In genomic region chr7:99562832-99563231, GRCh38 we compare ENCODE assay signal across 9 cellular contexts. TPM values are rescaled to one million over a fixed set of nuclear protein-coding genes. Genes with fewer than 3 reads are reported as not detected.
A peak's percentile ranks its signal among the peaks of the same experiment; 100 is the strongest.
DNase-seq lines count a peak whose midpoint lies in the region; ATAC-seq and TF ChIP-seq lines count a peak whose summit lies in the region.
"Had no signal": no experiment of that assay in that cellular context is flagged by ENCODE, and none has a peak within 500 bp of the region (broad histone marks: within the 10 kb centered on the region; RNA-seq: fewer than 3 reads in every experiment).

No MANE protein-coding gene starts in this region.

- POLR2A ChIA-PET in AG04450 (lab: Yijun Ruan, JAX): no interaction called here

- H3K4me3 ChIP-seq in AG04450 (ENCODE audit: low read depth, low read length): peak overlapping the region; percentile 20; the same call in 1 of the 2 replicates

- peaks cover 27% of the 10 kb centered on the region for H3K36me3 Mint-ChIP-seq in activated naive CD4-positive, alpha-beta T cell treated with anti-CD3 and anti-CD28 coated beads, Interleukin-2, amount 50 U/mL, for 24 hours
- H3K36me3 Mint-ChIP-seq in type B pancreatic cell: peaks cover 35% of the 10 kb centered on the region

- H3K27me3 ChIP-seq in AG04450 (ENCODE audit: control insufficient read depth, insufficient read depth, low read length): no peaks in the 10 kb centered on the region

- CTCF ChIA-PET in AG04450 (lab: Charles Lee): no interaction called here

- H3K4me3 Mint-ChIP-seq in activated naive CD4-positive, alpha-beta T cell treated with anti-CD3 and anti-CD28 coated beads, Interleukin-2, amount 50 U/mL, for 24 hours: peak overlapping the region; percentile 81
- H3K4me3 Mint-ChIP-seq in type B pancreatic cell: peak overlapping the region; percentile 47
- H3K4me3 Mint-ChIP-seq: dendritic cell treated with granulocyte-macrophage colony-stimulating factor and Interleukin-4, amounts not matched to agents 40 ng/mL and 50 ng/mL, for 4 days had no signal

- DNase-seq in AG04450 (ENCODE audit: low read depth, low spot score) (peak; percentile 96), LoVo (ENCODE audit: low spot score) (peak; percentile 99), kidney glomerular epithelial cell (lab: John Stamatoyannopoulos, UW) (peak; percentile 91), type B pancreatic cell (ENCODE audit: extremely low spot score, unreplicated experiment) (no peak), Ammon's horn (ENCODE audit: low spot score) (no peak)

- peak overlapping the region; percentile 98 for H3K27ac Mint-ChIP-seq in activated naive CD4-positive, alpha-beta T cell treated with anti-CD3 and anti-CD28 coated beads, Interleukin-2, amount 50 U/mL, for 24 hours
- H3K27ac Mint-ChIP-seq in type B pancreatic cell: peak overlapping the region; percentile 94
- H3K27ac Mint-ChIP-seq: dendritic cell treated with granulocyte-macrophage colony-stimulating factor and Interleukin-4, amounts not matched to agents 40 ng/mL and 50 ng/mL, for 4 days had no signal

- H3K27ac ChIP-seq in AG04450 (ENCODE audit: low read depth, low read length): peak overlapping the region; percentile 88

- peaks cover 53% of the 10 kb centered on the region for H3K4me1 Mint-ChIP-seq in activated naive CD4-positive, alpha-beta T cell treated with anti-CD3 and anti-CD28 coated beads, Interleukin-2, amount 50 U/mL, for 24 hours
- peaks cover 11% of the 10 kb centered on the region for H3K4me1 Mint-ChIP-seq in type B pancreatic cell (ENCODE audit: unreplicated experiment)

- no peaks in the 10 kb centered on the region for H3K9me3 Mint-ChIP-seq in activated naive CD4-positive, alpha-beta T cell treated with anti-CD3 and anti-CD28 coated beads, Interleukin-2, amount 50 U/mL, for 24 hours
- H3K9me3 Mint-ChIP-seq in type B pancreatic cell: no peaks in the 10 kb centered on the region
- H3K9me3 Mint-ChIP-seq: dendritic cell treated with granulocyte-macrophage colony-stimulating factor and Interleukin-4, amounts not matched to agents 40 ng/mL and 50 ng/mL, for 4 days had no signal

- H3K9me3 ChIP-seq in AG04450 (ENCODE audit: control insufficient read depth, insufficient read depth, low read length): peaks cover 5% of the 10 kb centered on the region; the same call in 1 of the 2 replicates

- H3K27me3 Mint-ChIP-seq in activated naive CD4-positive, alpha-beta T cell treated with anti-CD3 and anti-CD28 coated beads, Interleukin-2, amount 50 U/mL, for 24 hours: no peaks in the 10 kb centered on the region
- H3K27me3 Mint-ChIP-seq in type B pancreatic cell: no peaks in the 10 kb centered on the region
- H3K27me3 Mint-ChIP-seq: dendritic cell treated with granulocyte-macrophage colony-stimulating factor and Interleukin-4, amounts not matched to agents 40 ng/mL and 50 ng/mL, for 4 days had no signal

- ATAC-seq in GM18858 (IDR thresholded peaks at IDR 0.05; ENCODE audit: unreplicated experiment): no peak
- no peak for ATAC-seq in GM19035 (IDR thresholded peaks at IDR 0.05; ENCODE audit: unreplicated experiment)

- TF ChIP-seq CTCF in AG04450 (IDR thresholded peaks at IDR 0.05; ENCODE audit: low read depth, low read length) (no peak), type B pancreatic cell (conservative IDR thresholded peaks at IDR 0.05) (no peak)

RNA-seq across cellular contexts. Expression of gene ZNF655, which starts 4.4 kb away (rescaled TPM):
- 62.9 and 79.3 TPM in 2 replicates for polyA plus RNA-seq in AG04450 (2011; rRNA removed)
- polyA minus RNA-seq in AG04450 (2011; rRNA and poly(A)+ RNA removed): 74.2 and 83.2 TPM in 2 replicates
- total RNA-seq in type B pancreatic cell (ENCODE audit: low replicate concordance): 69.2 and 89.1 TPM in 2 replicates

RNA-seq across cellular contexts. Expression of gene FAM200A, which starts 10.9 kb away (rescaled TPM):
- polyA plus RNA-seq in AG04450 (2011; rRNA removed): 8.1 and 11.8 TPM in 2 replicates
- 4.1 and 6.1 TPM in 2 replicates for polyA minus RNA-seq in AG04450 (2011; rRNA and poly(A)+ RNA removed)
- total RNA-seq in type B pancreatic cell (ENCODE audit: low replicate concordance): 10.2 and 10.8 TPM in 2 replicates

RNA-seq across cellular contexts. Expression of gene TMEM225B, which starts 35.2 kb away (rescaled TPM):
- 0.72 and 1.2 TPM in 2 replicates for polyA plus RNA-seq in AG04450 (2011; rRNA removed)
- 1.4 and 2.1 TPM in 2 replicates for polyA minus RNA-seq in AG04450 (2011; rRNA and poly(A)+ RNA removed)
- 0.36 and 0.82 TPM in 2 replicates for total RNA-seq in type B pancreatic cell (ENCODE audit: low replicate concordance)

RNA-seq across cellular contexts. Expression of gene ZSCAN25, which starts 53.9 kb away (rescaled TPM):
- polyA plus RNA-seq in AG04450 (2011; rRNA removed): 6.4 and 6.7 TPM in 2 replicates
- 13.6 and 15.2 TPM in 2 replicates for polyA minus RNA-seq in AG04450 (2011; rRNA and poly(A)+ RNA removed)
- total RNA-seq in type B pancreatic cell (ENCODE audit: low replicate concordance): 22.9 and 25.4 TPM in 2 replicates

RNA-seq across cellular contexts. Expression of gene ZKSCAN5, which starts 58.4 kb away (rescaled TPM):
- 11.5 and 13.4 TPM in 2 replicates for polyA plus RNA-seq in AG04450 (2011; rRNA removed)
- 18.5 TPM in 2 replicates for polyA minus RNA-seq in AG04450 (2011; rRNA and poly(A)+ RNA removed)
- total RNA-seq in type B pancreatic cell (ENCODE audit: low replicate concordance): 9.2 and 14.0 TPM in 2 replicates

Comparison
In these comparisons a context has a peak if more than half of its experiments do, and no peak if none do; other contexts are left out.
1. DNase-seq: peak in AG04450 (single experiment), LoVo (single experiment) and kidney glomerular epithelial cell (single experiment); none in type B pancreatic cell (single experiment) and Ammon's horn (single experiment).